Comparison of ENCODE assay signal across 11 cellular contexts in the genomic region with DNA sequence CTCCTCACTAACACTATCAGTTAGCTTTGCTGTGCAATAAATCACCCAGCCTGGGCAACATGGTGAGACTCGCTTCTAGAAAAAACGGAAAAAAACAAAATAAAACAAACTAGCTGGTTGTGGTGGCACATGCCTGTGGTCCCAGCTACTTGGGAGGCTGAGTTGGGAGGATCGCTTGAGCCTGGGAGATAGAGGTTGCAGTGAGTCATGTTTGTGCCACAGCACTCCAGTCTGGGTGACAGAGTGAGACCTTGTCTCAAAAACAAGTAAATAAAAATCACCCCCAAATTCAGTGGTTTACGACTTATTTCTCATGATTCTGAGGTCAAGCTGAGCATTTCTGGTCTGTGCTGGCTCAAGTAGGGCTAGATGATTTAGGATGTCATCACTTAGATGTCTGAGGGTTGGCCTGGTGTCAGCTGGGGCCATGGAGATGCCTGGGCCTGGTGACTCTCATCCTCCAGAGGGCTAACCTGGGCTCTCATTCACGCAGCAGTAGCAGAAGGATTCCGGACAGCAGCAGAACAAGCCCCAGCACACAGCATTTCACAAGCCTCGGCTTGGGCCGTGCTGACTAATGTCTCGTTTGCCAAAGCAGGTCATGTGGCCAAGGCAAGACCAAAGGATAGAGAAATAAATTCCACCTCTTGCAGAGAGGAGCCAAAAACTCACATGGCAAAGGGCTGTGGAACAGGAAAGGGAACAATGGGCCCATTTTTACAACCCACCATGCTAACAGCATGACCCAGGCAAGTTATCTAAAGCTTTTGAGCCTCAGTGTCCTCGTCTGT. TPM values are rescaled to one million over a fixed set of nuclear protein-coding genes. Genes with fewer than 3 reads are reported as not detected.
DNase-seq lines count a peak whose midpoint lies in the region; TF ChIP-seq lines count a peak whose summit lies in the region.
"Had no signal": no experiment of that assay in that cellular context is flagged by ENCODE, and none has a peak within 500 bp of the region (broad histone marks: within the 10 kb centered on the region; RNA-seq: fewer than 3 reads in every experiment).

No MANE protein-coding gene starts in this region.

- POLR2A ChIA-PET in A673 (lab: Charles Lee; ENCODE audit: low non-redundant PET), result no interaction called here

- H3K9me3 ChIP-seq in ovary, result no peaks in the 10 kb centered on the region
- H3K9me3 ChIP-seq in A673 (ENCODE audit: low read depth, low read length, poor library complexity, severe bottlenecking), result no peaks in the 10 kb centered on the region

- H3K4me1 ChIP-seq in ovary (ENCODE audit: insufficient read depth), result no peaks in the 10 kb centered on the region
- no peaks in the 10 kb centered on the region for H3K4me1 ChIP-seq in A673 (ENCODE audit: insufficient read depth, low read length, poor library complexity, severe bottlenecking)

- no peak overlapping the region for H3K4me3 ChIP-seq in fibroblast of the aortic adventitia (ENCODE audit: low read depth, low read length)
- H3K4me3 ChIP-seq in ovary, result no peak overlapping the region
- H3K4me3 ChIP-seq in A673 (ENCODE audit: low read depth, low read length, poor library complexity, severe bottlenecking), result no peak overlapping the region
- H3K4me3 ChIP-seq: skin epidermis had no signal

- no peak for TF ChIP-seq POLR2A in ovary (IDR thresholded peaks at IDR 0.05)

- peak; percentile 9 for TF ChIP-seq CTCF in fibroblast of the aortic adventitia (IDR thresholded peaks at IDR 0.05; ENCODE audit: insufficient read depth, low read length)
- TF ChIP-seq CTCF in ovary (IDR thresholded peaks at IDR 0.05), result no peak
- no peak for TF ChIP-seq CTCF in A673 (conservative IDR thresholded peaks at IDR 0.05; ENCODE audit: low read depth, low read length)

- CTCF ChIA-PET in A673 (lab: Charles Lee), result interaction anchor here (0.7 kb wide), 1 partner anchor 53 kb away, joined by 4 read pairs; no protein-coding TSS in a partner anchor

- H3K27me3 ChIP-seq in ovary, result no peaks in the 10 kb centered on the region
- no peaks in the 10 kb centered on the region for H3K27me3 ChIP-seq in A673 (replicated peaks; ENCODE audit: insufficient read depth, low read depth, low read length, poor library complexity)

- TF ChIP-seq EP300 in ovary (IDR thresholded peaks at IDR 0.05), result no peak

- H3K27ac ChIP-seq in ovary, result no peak overlapping the region
- no peak overlapping the region for H3K27ac ChIP-seq in A673 (ENCODE audit: low read depth, low read length, poor library complexity, severe bottlenecking)

- 54 to 61% (median 55%) methylated on average over 10 of the region's 10 CpGs for WGBS in ovary, 3 donors

- no TSS peak for BruUV-seq in A673 (replicated peaks; lab: Mats Ljungman, UMichigan)

- H3K36me3 ChIP-seq in ovary (no peaks in the 10 kb centered on the region), A673 (ENCODE audit: insufficient read depth, low read length, poor library complexity, severe bottlenecking) (no peaks in the 10 kb centered on the region)

- intact Hi-C loops in ovary (cut with DNase I) (no loop called here), A673 (cut with micrococcal nuclease; ENCODE audit: unreplicated experiment) (no loop called here)

- peak in 11 of 14 donors; percentile 2 to 71 (median 31) for DNase-seq in C1 segment of cervical spinal cord (lab: John Stamatoyannopoulos, UW)
- DNase-seq in RPMI7951 (ENCODE audit: low read depth), result peak; percentile 73
- DNase-seq in fibroblast of the aortic adventitia (ENCODE audit: low read depth), result peak; percentile 93
- peak; percentile 38 to 69 (median 65) for DNase-seq in ovary
- DNase-seq in activated naive CD4-positive, alpha-beta T cell (lab: John Stamatoyannopoulos, UW), result no peak
- no peak for DNase-seq in A673 (ENCODE audit: low spot score)
- DNase-seq in activated CD4-positive, alpha-beta T cell treated with anti-CD3 and anti-CD28 coated beads, Interleukin-2, amount 50 U/mL, for 4 hours, result no peak
- DNase-seq in DMS114 treated with DMSO at 0.1 percent for 48 hours (lab: John Stamatoyannopoulos, UW; ENCODE audit: unreplicated experiment), result no peak
- DNase-seq: DND-41, NCI-H1417 had no signal

RNA-seq across cellular contexts. Expression of a gene that starts 32.5 kb away (rescaled TPM):
- 25.6 and 26.0 TPM in 2 replicates for total RNA-seq in RPMI7951 (2014; rRNA removed; shearing (Covaris generic))
- total RNA-seq in fibroblast of the aortic adventitia (ENCODE audit: low replicate concordance) (6.3 and 18.6 TPM in 2 replicates), ovary (10 to 100 TPM in 1 of 7 donors, 1 to 10 TPM in 6; 5.1 to 11.9 (median 8.3) TPM), A673 (2021) (39.1 and 41.4 TPM in 2 replicates)
- polyA plus RNA-seq in ovary, result 10 to 100 TPM in 1 of 2 donors, 1 to 10 TPM in 1; 7.8 to 11.5 TPM

RNA-seq across cellular contexts. Expression of a gene that starts 32.7 kb away (rescaled TPM):
- 187 and 228 TPM in 2 replicates for total RNA-seq in RPMI7951 (2014; rRNA removed; shearing (Covaris generic))
- total RNA-seq in fibroblast of the aortic adventitia (ENCODE audit: low replicate concordance), result 99.7 and 147 TPM in 2 replicates
- total RNA-seq in ovary, result 100 to 1,000 TPM in 4 of 7 donors, 10 to 100 TPM in 3; 74.2 to 138 (median 101) TPM
- 100 to 1,000 TPM in 1 of 2 donors, 10 to 100 TPM in 1; 74.0 to 143 TPM for polyA plus RNA-seq in ovary
- total RNA-seq in A673 (2021), result 171 and 188 TPM in 2 replicates

RNA-seq across cellular contexts. Expression of a gene that starts 56.4 kb away (rescaled TPM):
- not detected in 2 replicates for total RNA-seq in RPMI7951 (2014; rRNA removed; shearing (Covaris generic))
- total RNA-seq in fibroblast of the aortic adventitia (ENCODE audit: low replicate concordance), result not detected in 2 replicates
- 10 to 100 TPM in 1 of 7 donors, 1 to 10 TPM in 1, under 1 TPM in 3, not detected in 2; 0.15 to 11.4 (median 0.72) TPM for total RNA-seq in ovary
- polyA plus RNA-seq in ovary, result not detected
- total RNA-seq in A673 (2021), result not detected in 2 replicates

Comparison
In these comparisons a context has a peak if more than half of its experiments do, and no peak if none do; other contexts are left out.
1. DNase-seq: peak in C1 segment of cervical spinal cord (11 of 14), RPMI7951 (single experiment), fibroblast of the aortic adventitia (single experiment) and ovary (5 of 5); none in activated naive CD4-positive, alpha-beta T cell (0 of 4), A673 (single experiment), activated CD4-positive, alpha-beta T cell treated with anti-CD3 and anti-CD28 coated beads, Interleukin-2, amount 50 U/mL, for 4 hours (0 of 2) and DMS114 treated with DMSO at 0.1 percent for 48 hours (single experiment).